ENCODE assay signal across 19 cellular contexts in the genomic region with DNA sequence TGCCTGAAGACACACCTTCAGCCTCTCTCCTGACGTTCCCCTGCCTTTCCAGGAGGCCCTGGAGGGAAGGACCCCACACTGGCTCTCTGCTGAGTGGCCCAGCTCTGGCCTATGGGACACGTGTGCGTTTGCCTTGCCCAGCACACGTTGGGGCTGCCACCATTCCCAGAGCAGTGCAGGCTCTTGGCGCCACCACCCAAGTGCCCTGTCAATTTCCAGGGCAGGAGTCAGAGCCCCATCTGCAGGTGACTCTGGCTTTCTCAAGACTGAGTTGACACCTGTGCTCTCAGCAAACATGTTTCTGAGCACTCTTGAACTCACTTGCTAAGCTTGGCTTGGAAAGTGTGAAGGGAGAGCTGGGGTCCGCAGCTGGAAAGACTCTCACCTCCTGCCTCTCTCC. TPM values are rescaled to one million over a fixed set of nuclear protein-coding genes. Genes with fewer than 3 reads are reported as not detected.
A peak's percentile ranks its signal among the peaks of the same experiment; 100 is the strongest.
DNase-seq lines count a peak whose midpoint lies in the region; ATAC-seq, FAIRE-seq and TF ChIP-seq lines count a peak whose summit lies in the region.
"Had no signal": no experiment of that assay in that cellular context is flagged by ENCODE, and none has a peak within 500 bp of the region (broad histone marks: within the 10 kb centered on the region; RNA-seq: fewer than 3 reads in every experiment).

No MANE protein-coding gene starts in this region.

- peak; percentile 23 for ATAC-seq in activated CD4-positive, alpha-beta T cell treated with anti-CD3 and anti-CD28 coated beads for 36 hours
- ATAC-seq: activated naive CD4-positive, alpha-beta T cell treated with anti-CD3 and anti-CD28 coated beads, Interleukin-2, amount 50 U/mL, for 72 hours; K562 had no signal

- H3K36me3 ChIP-seq in mesendoderm (ENCODE audit: control insufficient read depth, insufficient read depth, low read length), result no peaks in the 10 kb centered on the region
- H3K36me3 ChIP-seq in CD4-positive, alpha-beta memory T cell (ENCODE audit: insufficient read depth, low read length), result no peaks in the 10 kb centered on the region
- H3K36me3 ChIP-seq: ovary had no signal

- no peaks in the 10 kb centered on the region for H3K4me1 ChIP-seq in mesendoderm (ENCODE audit: control insufficient read depth, low read depth, low read length)
- peaks cover 9% of the 10 kb centered on the region for H3K4me1 ChIP-seq in CD4-positive, alpha-beta memory T cell (ENCODE audit: insufficient read depth, low read length)

- H3K9ac ChIP-seq in mesendoderm (ENCODE audit: low read length), result no peak overlapping the region

- H3K27me3 Mint-ChIP-seq in activated CD4-positive, alpha-beta T cell treated with anti-CD3 and anti-CD28 coated beads for 36 hours, result peaks cover 3% of the 10 kb centered on the region
- peaks cover 13% of the 10 kb centered on the region for H3K27me3 Mint-ChIP-seq in activated CD4-positive, alpha-beta T cell treated with anti-CD3 and anti-CD28 coated beads, Interleukin-2, amount 10 ng/mL, durations not matched to agents 7 days and 5 days
- peaks cover 1 to 8% of the 10 kb centered on the region in 2 donors for H3K27me3 Mint-ChIP-seq in CD4-positive, alpha-beta memory T cell

- no peaks in the 10 kb centered on the region for H3K9me3 Mint-ChIP-seq in activated CD4-positive, alpha-beta T cell treated with anti-CD3 and anti-CD28 coated beads for 36 hours (ENCODE audit: low read depth)
- no peaks in the 10 kb centered on the region for H3K9me3 Mint-ChIP-seq in activated CD4-positive, alpha-beta T cell treated with anti-CD3 and anti-CD28 coated beads, Interleukin-2, amount 10 ng/mL, durations not matched to agents 7 days and 5 days
- H3K9me3 Mint-ChIP-seq in CD4-positive, alpha-beta memory T cell, result peaks cover 0 to 1% (median 0%) of the 10 kb centered on the region in 8 donors
- H3K9me3 Mint-ChIP-seq: activated naive CD4-positive, alpha-beta T cell treated with anti-CD3 and anti-CD28 coated beads, Interleukin-2, amount 50 U/mL, for 72 hours had no signal

- POLR2A ChIA-PET in activated CD4-positive, alpha-beta T cell treated with anti-CD3 and anti-CD28 coated beads for 36 hours (lab: Charles Lee), result no interaction called here
- POLR2A ChIA-PET in activated CD4-positive, alpha-beta T cell treated with anti-CD3 and anti-CD28 coated beads, Interleukin-2, amount 10 ng/mL, durations not matched to agents 7 days and 5 days (lab: Charles Lee), result no interaction called here
- POLR2A ChIA-PET in CD4-positive, alpha-beta memory T cell (lab: Charles Lee; ENCODE audit: partially characterized antibody), result no interaction called here

- no peak overlapping the region for H3K27ac Mint-ChIP-seq in activated CD4-positive, alpha-beta T cell treated with anti-CD3 and anti-CD28 coated beads for 36 hours
- no peak overlapping the region for H3K27ac Mint-ChIP-seq in activated CD4-positive, alpha-beta T cell treated with anti-CD3 and anti-CD28 coated beads, Interleukin-2, amount 10 ng/mL, durations not matched to agents 7 days and 5 days
- no peak overlapping the region for H3K27ac Mint-ChIP-seq in CD4-positive, alpha-beta memory T cell
- H3K27ac Mint-ChIP-seq: activated naive CD4-positive, alpha-beta T cell treated with anti-CD3 and anti-CD28 coated beads, Interleukin-2, amount 50 U/mL, for 72 hours had no signal

- H3K79me1 ChIP-seq in mesendoderm (ENCODE audit: low read length), result no peaks in the 10 kb centered on the region

- no peak overlapping the region for H2BK120ac ChIP-seq in mesendoderm (ENCODE audit: low read depth, low read length)

- no peak overlapping the region for H4K8ac ChIP-seq in mesendoderm (ENCODE audit: low read depth, low read length)

- H3K23ac ChIP-seq in mesendoderm (ENCODE audit: low read length), result no peak overlapping the region

- H2BK15ac ChIP-seq in mesendoderm (replicated peaks; ENCODE audit: low read depth), result no peak overlapping the region

- H3K9me3 ChIP-seq in CD4-positive, alpha-beta memory T cell (ENCODE audit: control insufficient read depth in 1 of 2, low read length in 2 of 2), result no peaks in the 10 kb centered on the region
- H3K9me3 ChIP-seq: ovary had no signal

- H2BK5ac ChIP-seq in mesendoderm (ENCODE audit: low read length), result no peak overlapping the region

- no peak overlapping the region for H3K4ac ChIP-seq in mesendoderm (ENCODE audit: low read depth, low read length)

- no peak overlapping the region for H2AK5ac ChIP-seq in mesendoderm (ENCODE audit: low read length)

- H4K5ac ChIP-seq in mesendoderm (ENCODE audit: low read length), result no peak overlapping the region

- no peak overlapping the region for H3K18ac ChIP-seq in mesendoderm (ENCODE audit: low read length)

- CTCF ChIA-PET in activated CD4-positive, alpha-beta T cell treated with anti-CD3 and anti-CD28 coated beads for 36 hours (lab: Charles Lee), result interaction anchor here (0.9 to 1.8 kb wide), 5 partner anchors 27 to 80 kb away, joined by 3 to 10 read pairs (median 3); no protein-coding TSS in a partner anchor
- CTCF ChIA-PET in activated CD4-positive, alpha-beta T cell treated with anti-CD3 and anti-CD28 coated beads, Interleukin-2, amount 10 ng/mL, durations not matched to agents 7 days and 5 days (lab: Charles Lee), result interaction anchor here (2.5 kb wide), 1 partner anchor 73 kb away, joined by 7 read pairs; no protein-coding TSS in a partner anchor
- CTCF ChIA-PET in CD4-positive, alpha-beta memory T cell (lab: Charles Lee; ENCODE audit: partially characterized antibody), result interaction anchor here (0.9 to 1.0 kb wide), 2 partner anchors 10 to 75 kb away, joined by 3 read pairs; no protein-coding TSS in a partner anchor

- FAIRE-seq in GM12892 (lab: Jason Lieb, UNC), result peak; percentile 27
- FAIRE-seq: K562 had no signal

- no peak overlapping the region for H3K27ac ChIP-seq in mesendoderm (ENCODE audit: low read depth, low read length)
- no peak overlapping the region for H3K27ac ChIP-seq in CD4-positive, alpha-beta memory T cell (ENCODE audit: low read depth, low read length)
- H3K27ac ChIP-seq: epithelial cell of prostate, ovary had no signal

- no peak overlapping the region for H3K56ac ChIP-seq in mesendoderm (ENCODE audit: low read length)

- TF ChIP-seq POLR2A in GM12892 (IDR thresholded peaks at IDR 0.05; ENCODE audit: low read depth, low read length), result no peak

- H3K27me3 ChIP-seq in mesendoderm (ENCODE audit: insufficient read depth, low read length, poor library complexity), result peaks cover 12% of the 10 kb centered on the region
- peaks cover 2% of the 10 kb centered on the region for H3K27me3 ChIP-seq in CD4-positive, alpha-beta memory T cell (ENCODE audit: insufficient read depth, low read length)
- H3K27me3 ChIP-seq: ovary had no signal

- no peak overlapping the region for H3K4me3 ChIP-seq in mesendoderm (ENCODE audit: low read length)
- H3K4me3 ChIP-seq in CD4-positive, alpha-beta memory T cell (ENCODE audit: low read length in 2 of 2), result no peak overlapping the region
- H3K4me3 ChIP-seq: K562, ovary had no signal

- no peak overlapping the region for H3K4me2 ChIP-seq in mesendoderm (ENCODE audit: low read length)

- intact Hi-C loops in activated CD4-positive, alpha-beta T cell treated with anti-CD3 and anti-CD28 coated beads for 36 hours (cut with DNase I, micrococcal nuclease), result loop anchor here (1.0 to 2.0 kb wide), 2 partner anchors 73 to 123 kb away; no protein-coding TSS in a partner anchor
- intact Hi-C loops in CD4-positive, alpha-beta memory T cell (cut with micrococcal nuclease), result no loop called here

- H3K4me3 Mint-ChIP-seq in activated CD4-positive, alpha-beta T cell treated with anti-CD3 and anti-CD28 coated beads for 36 hours, result no peak overlapping the region
- no peak overlapping the region for H3K4me3 Mint-ChIP-seq in activated CD4-positive, alpha-beta T cell treated with anti-CD3 and anti-CD28 coated beads, Interleukin-2, amount 10 ng/mL, durations not matched to agents 7 days and 5 days
- H3K4me3 Mint-ChIP-seq in CD4-positive, alpha-beta memory T cell, result no peak overlapping the region

- DNase-seq in activated CD4-positive, alpha-beta T cell treated with anti-CD3 and anti-CD28 coated beads for 36 hours, result peak; percentile 66
- no peak for DNase-seq in activated CD4-positive, alpha-beta T cell treated with anti-CD3 and anti-CD28 coated beads, Interleukin-2, amount 10 ng/mL, durations not matched to agents 7 days and 5 days
- DNase-seq in GM12892 (ENCODE audit: insufficient read length), result no peak
- peak; percentile 64 for DNase-seq in RPMI8226
- peak; percentile 66 for DNase-seq in mesendoderm
- DNase-seq in CD4-positive, alpha-beta memory T cell, result no peak
- DNase-seq in DMS153 (lab: John Stamatoyannopoulos, UW), result no peak
- no peak for DNase-seq in AG08395 (ENCODE audit: low spot score)
- DNase-seq: ACHN; central memory CD4-positive, alpha-beta T cell; hypothalamus; NCI-H1930; ovary; stimulated activated CD4-positive, alpha-beta T cell treated with anti-CD3 and anti-CD28 coated beads, Interleukin-15, amount 100 ng/mL, for 24 hours; T-helper 1 cell had no signal

- no peaks in the 10 kb centered on the region for H3K79me2 ChIP-seq in mesendoderm (ENCODE audit: control insufficient read depth, insufficient read depth, low read length)

- H3K4me1 Mint-ChIP-seq in activated CD4-positive, alpha-beta T cell treated with anti-CD3 and anti-CD28 coated beads for 36 hours, result peaks cover 36% of the 10 kb centered on the region
- peaks cover 20% of the 10 kb centered on the region for H3K4me1 Mint-ChIP-seq in activated CD4-positive, alpha-beta T cell treated with anti-CD3 and anti-CD28 coated beads, Interleukin-2, amount 10 ng/mL, durations not matched to agents 7 days and 5 days
- peaks cover 1 to 8% (median 4%) of the 10 kb centered on the region in 4 donors for H3K4me1 Mint-ChIP-seq in CD4-positive, alpha-beta memory T cell

- WGBS in mesendoderm (ENCODE audit: extremely low coverage, insufficient coverage, low lambda C conversion rate), result no CpG with 5 or more reads among the region's 6 CpGs

- peaks cover 1% of the 10 kb centered on the region for H3K36me3 Mint-ChIP-seq in activated CD4-positive, alpha-beta T cell treated with anti-CD3 and anti-CD28 coated beads for 36 hours (ENCODE audit: low read depth)
- H3K36me3 Mint-ChIP-seq in activated CD4-positive, alpha-beta T cell treated with anti-CD3 and anti-CD28 coated beads, Interleukin-2, amount 10 ng/mL, durations not matched to agents 7 days and 5 days (ENCODE audit: low read depth), result no peaks in the 10 kb centered on the region
- no peaks in the 10 kb centered on the region for H3K36me3 Mint-ChIP-seq in CD4-positive, alpha-beta memory T cell

RNA-seq across cellular contexts. Expression of gene IRF8, which starts 4.7 kb away (rescaled TPM):
- total RNA-seq in activated CD4-positive, alpha-beta T cell treated with anti-CD3 and anti-CD28 coated beads for 36 hours, result 100 to 1,000 TPM; 227 to 250 TPM
- total RNA-seq in activated CD4-positive, alpha-beta T cell treated with anti-CD3 and anti-CD28 coated beads, Interleukin-2, amount 10 ng/mL, durations not matched to agents 7 days and 5 days, result 10 to 100 TPM; 11.6 to 14.7 TPM
- polyA plus RNA-seq in GM12892 (2012; ENCODE audit: missing spikeins), result 139 TPM
- polyA plus RNA-seq in mesendoderm (2013, experiment 1 of 2), result 0.07 TPM
- polyA plus RNA-seq in mesendoderm (2013, experiment 2 of 2), result 0.07 TPM
- 1 to 10 TPM; 1.4 to 1.5 TPM for total RNA-seq in CD4-positive, alpha-beta memory T cell
- 1 to 10 TPM in 1 of 2 donors, under 1 TPM in 1; 0.48 to 4.0 TPM for polyA plus RNA-seq in CD4-positive, alpha-beta memory T cell
- total RNA-seq: Daoy had no signal

Comparison
In these comparisons a context has a peak if more than half of its experiments do, and no peak if none do; other contexts are left out.
1. DNase-seq: peak in activated CD4-positive, alpha-beta T cell treated with anti-CD3 and anti-CD28 coated beads for 36 hours (single experiment), RPMI8226 (single experiment) and mesendoderm (single experiment); none in activated CD4-positive, alpha-beta T cell treated with anti-CD3 and anti-CD28 coated beads, Interleukin-2, amount 10 ng/mL, durations not matched to agents 7 days and 5 days (single experiment), GM12892 (single experiment), CD4-positive, alpha-beta memory T cell (0 of 5), DMS153 (single experiment) and AG08395 (single experiment).
2. RNA of gene IRF8, which starts 4.7 kb away (total RNA-seq): 227 to 250 TPM in activated CD4-positive, alpha-beta T cell treated with anti-CD3 and anti-CD28 coated beads for 36 hours; 11.6 to 14.7 TPM in activated CD4-positive, alpha-beta T cell treated with anti-CD3 and anti-CD28 coated beads, Interleukin-2, amount 10 ng/mL, durations not matched to agents 7 days and 5 days and 1.4 to 1.5 TPM in CD4-positive, alpha-beta memory T cell; every median in the first group is over 10 times any median in the second.